8 cellular contexts compared by ENCODE assay signal in genomic region chr12:89707992-89708792, GRCh38. TPM values are rescaled to one million over a fixed set of nuclear protein-coding genes. Genes with fewer than 3 reads are reported as not detected.
DNase-seq lines count a peak whose midpoint lies in the region; ATAC-seq, FAIRE-seq and TF ChIP-seq lines count a peak whose summit lies in the region.

No MANE protein-coding gene starts in this region.

- H3K4me2 ChIP-seq in Karpas-422 (ENCODE audit: low read depth, low read length, poor library complexity, severe bottlenecking) (peak overlapping the region; percentile 96), endothelial cell of umbilical vein (ENCODE audit: insufficient read depth, low read length) (peak overlapping the region; percentile 83)

- ATAC-seq in HG02973 (IDR thresholded peaks at IDR 0.05; ENCODE audit: unreplicated experiment), result no peak

- no peaks in the 10 kb centered on the region for H3K36me3 ChIP-seq in Karpas-422 (ENCODE audit: insufficient read depth, low read length)
- H3K36me3 ChIP-seq in endothelial cell of umbilical vein (ENCODE audit: control insufficient read depth in 2 of 2, extremely low read depth in 1 of 2, insufficient read depth in 2 of 2, low read length in 2 of 2), result no peaks in the 10 kb centered on the region
- H3K36me3 ChIP-seq in mucosa of stomach (ENCODE audit: control insufficient read depth, insufficient read depth, low read length), result no peaks in the 10 kb centered on the region
- H3K36me3 ChIP-seq in stomach, result no peaks in the 10 kb centered on the region

- TF ChIP-seq CTCF in endothelial cell of umbilical vein (IDR thresholded peaks at IDR 0.05; ENCODE audit: extremely low read depth in 1 of 2, insufficient read depth in 1 of 2, low read depth in 1 of 2, low read length in 2 of 2), result no peak
- TF ChIP-seq CTCF in stomach (IDR thresholded peaks at IDR 0.05), result no peak

- no peaks in the 10 kb centered on the region for H3K9me1 ChIP-seq in endothelial cell of umbilical vein (replicated peaks; ENCODE audit: control insufficient read depth, extremely low read depth, insufficient read depth, low read length)

- FAIRE-seq in endothelial cell of umbilical vein (lab: Jason Lieb, UNC), result no peak

- DNase-seq in activated T-cell treated with anti-CD3 and anti-CD28 coated beads for 1 hour (ENCODE audit: low read depth), result peak; percentile 24
- DNase-seq in activated T-cell treated with anti-CD3 and anti-CD28 coated beads, Interleukin-2, amount 50 U/mL, for 1 hour, result no peak
- DNase-seq in Karpas-422, result peak; percentile 56
- peak; percentile 57 for DNase-seq in activated CD4-positive, alpha-beta memory T cell treated with anti-CD3 and anti-CD28 coated beads for 36 hours
- peak; percentile 16 for DNase-seq in endothelial cell of umbilical vein (ENCODE audit: low read depth, low spot score)
- peak; percentile 36 for DNase-seq in stomach

- peak overlapping the region; percentile 94 for H3K4me3 Mint-ChIP-seq in activated CD4-positive, alpha-beta memory T cell treated with anti-CD3 and anti-CD28 coated beads for 36 hours

- dilution Hi-C loops in endothelial cell of umbilical vein (cut with MboI; ENCODE audit: extremely low pct_ligation_motif_present, low sequenced_read_pairs), result no loop called here

- H4K20me1 ChIP-seq in Karpas-422 (ENCODE audit: insufficient read depth, low read depth, low read length), result peaks cover 40% of the 10 kb centered on the region
- H4K20me1 ChIP-seq in endothelial cell of umbilical vein (replicated peaks; ENCODE audit: control insufficient read depth, extremely low read depth, insufficient read depth, low read length), result peaks cover 2% of the 10 kb centered on the region

- CTCF ChIA-PET in activated CD4-positive, alpha-beta memory T cell treated with anti-CD3 and anti-CD28 coated beads for 36 hours (lab: Charles Lee), result interaction anchor here (1.6 kb wide), 1 partner anchor 49 kb away, joined by 4 read pairs; no protein-coding TSS in a partner anchor
- CTCF ChIA-PET in endothelial cell of umbilical vein (lab: Charles Lee), result interaction anchor here (0.8 to 3.5 kb wide), 7 partner anchors 164 to 1232 kb away, joined by 3 to 14 read pairs (median 5); no protein-coding TSS in a partner anchor

- peaks cover 21% of the 10 kb centered on the region for H3K79me2 ChIP-seq in Karpas-422 (ENCODE audit: low read length)
- H3K79me2 ChIP-seq in endothelial cell of umbilical vein (ENCODE audit: control insufficient read depth, insufficient read depth, low read length), result peaks cover 18% of the 10 kb centered on the region

- H3K27me3 ChIP-seq in Karpas-422 (ENCODE audit: low read length), result peaks cover 7% of the 10 kb centered on the region; the same call in 1 of the 2 replicates
- peaks cover 0 to 16% of the 10 kb centered on the region in 2 experiments for H3K27me3 ChIP-seq in endothelial cell of umbilical vein (ENCODE audit: control insufficient read depth in 2 of 2, insufficient read depth in 2 of 2, low read length in 2 of 2)
- no peaks in the 10 kb centered on the region for H3K27me3 ChIP-seq in mucosa of stomach (ENCODE audit: control insufficient read depth, insufficient read depth, low read length)
- H3K27me3 ChIP-seq in stomach, result no peaks in the 10 kb centered on the region

- no TSS peak for BruUV-seq in endothelial cell of umbilical vein (replicated peaks; lab: Mats Ljungman, UMichigan)

- no peaks in the 10 kb centered on the region for H3K27me3 Mint-ChIP-seq in activated CD4-positive, alpha-beta memory T cell treated with anti-CD3 and anti-CD28 coated beads for 36 hours

- WGBS in stomach, 5 donors, result 0 to 1% (median 0%) methylated on average over 35 to 87 of the region's 87 CpGs

- peaks cover 45% of the 10 kb centered on the region for H3K4me1 Mint-ChIP-seq in activated CD4-positive, alpha-beta memory T cell treated with anti-CD3 and anti-CD28 coated beads for 36 hours (ENCODE audit: low read depth)

- H3K9ac ChIP-seq in Karpas-422 (ENCODE audit: low read length) (peak overlapping the region; percentile 80), endothelial cell of umbilical vein (replicated peaks; ENCODE audit: extremely low read depth, insufficient read depth, low read length) (peak overlapping the region; percentile 91), mucosa of stomach (ENCODE audit: low read length) (peak overlapping the region; percentile 91)

- H2AFZ ChIP-seq in Karpas-422 (ENCODE audit: low read length) (0 out of 2 replicates have a peak overlapping the region, but pooled peaks have one; percentile 72), endothelial cell of umbilical vein (ENCODE audit: low read depth, low read length) (peak overlapping the region; percentile 82)

- H3K9me3 Mint-ChIP-seq in activated CD4-positive, alpha-beta memory T cell treated with anti-CD3 and anti-CD28 coated beads for 36 hours, result no peaks in the 10 kb centered on the region

- no peak for TF ChIP-seq EP300 in stomach (IDR thresholded peaks at IDR 0.05)

- H3K36me3 Mint-ChIP-seq in activated CD4-positive, alpha-beta memory T cell treated with anti-CD3 and anti-CD28 coated beads for 36 hours, result peaks cover 1% of the 10 kb centered on the region

- H3K4me1 ChIP-seq in Karpas-422 (ENCODE audit: low read length) (peaks cover 25% of the 10 kb centered on the region), endothelial cell of umbilical vein (ENCODE audit: control insufficient read depth, extremely low read depth, insufficient read depth, low read length) (peaks cover 12% of the 10 kb centered on the region), mucosa of stomach (ENCODE audit: control insufficient read depth, insufficient read depth, low read length) (no peaks in the 10 kb centered on the region), stomach (peaks cover 8 to 40% (median 21%) of the 10 kb centered on the region in 4 donors)

- H3K4me3 ChIP-seq in Karpas-422 (ENCODE audit: low read length), result peak overlapping the region; percentile 78
- H3K4me3 ChIP-seq in endothelial cell of umbilical vein (replicated peaks in 1 of 3; ENCODE audit: insufficient read depth in 1 of 3, low read depth in 1 of 3, low read length in 3 of 3), result peak overlapping the region; percentile 73 to 80 (median 75)
- H3K4me3 ChIP-seq in mucosa of stomach (ENCODE audit: low read length), result peak overlapping the region; percentile 86
- H3K4me3 ChIP-seq in stomach, result peak overlapping the region; percentile 83 to 93 (median 90)

- H3K9me3 ChIP-seq in Karpas-422 (ENCODE audit: low read length) (no peaks in the 10 kb centered on the region), endothelial cell of umbilical vein (replicated peaks; ENCODE audit: control insufficient read depth, insufficient read depth, low read length) (no peaks in the 10 kb centered on the region), mucosa of stomach (ENCODE audit: control insufficient read depth, low read length) (no peaks in the 10 kb centered on the region), stomach (no peaks in the 10 kb centered on the region)

- intact Hi-C loops in activated CD4-positive, alpha-beta memory T cell treated with anti-CD3 and anti-CD28 coated beads for 36 hours (cut with micrococcal nuclease), result loop anchor here (1.0 to 5.0 kb wide), 8 partner anchors 71 to 394 kb away; partner anchors contain the start of gene POC1B
- intact Hi-C loops in endothelial cell of umbilical vein (cut with micrococcal nuclease), result loop anchor here (1.0 to 5.0 kb wide), 7 partner anchors 336 to 1233 kb away; no protein-coding TSS in a partner anchor
- intact Hi-C loops in stomach (cut with DNase I; ENCODE audit: low total_unique reads), result no loop called here

- POLR2A ChIA-PET in activated CD4-positive, alpha-beta memory T cell treated with anti-CD3 and anti-CD28 coated beads for 36 hours (lab: Charles Lee), result interaction anchor here (0.7 to 2.4 kb wide), 17 partner anchors 7 to 546 kb away, joined by 3 to 21 read pairs (median 4); no protein-coding TSS in a partner anchor
- POLR2A ChIA-PET in endothelial cell of umbilical vein (lab: Charles Lee), result interaction anchor here (1.3 to 1.4 kb wide), 2 partner anchors 12 to 241 kb away, joined by 3 to 7 read pairs; no protein-coding TSS in a partner anchor

- TF ChIP-seq POLR2A in endothelial cell of umbilical vein (IDR thresholded peaks at IDR 0.05; ENCODE audit: low read depth, low read length) (no peak), stomach (IDR thresholded peaks at IDR 0.05) (peak in 2 of 4 donors; percentile 59 to 67)

- peak overlapping the region; percentile 84 for H3K27ac Mint-ChIP-seq in activated CD4-positive, alpha-beta memory T cell treated with anti-CD3 and anti-CD28 coated beads for 36 hours

- no peaks in the 10 kb centered on the region for H3K9me2 ChIP-seq in Karpas-422 (replicated peaks; ENCODE audit: insufficient read depth, low read length)

- H3K27ac ChIP-seq in Karpas-422 (ENCODE audit: low read length) (no peak overlapping the region), endothelial cell of umbilical vein (ENCODE audit: insufficient read depth, low read depth, low read length) (peak overlapping the region; percentile 67), stomach (peak overlapping the region; percentile 95 to 100 (median 98))

TF ChIP-seq in endothelial cell of umbilical vein, 7 proteins besides CTCF, POLR2A, EP300 and RAD21:
- TF ChIP-seq MYC (IDR thresholded peaks at IDR 0.05; ENCODE audit: low read depth, low read length) (no peak), JUN (IDR thresholded peaks at IDR 0.05; ENCODE audit: borderline replicate concordance, insufficient read depth, insufficient read length, low read depth) (no peak)

RNA-seq across cellular contexts. Expression of gene ATP2B1, which starts 0.4 kb away (rescaled TPM):
- 5.0 and 24.7 TPM in 2 replicates for total RNA-seq in Karpas-422 (2014; rRNA removed; shearing (Covaris generic); ENCODE audit: low replicate concordance)
- total RNA-seq in activated CD4-positive, alpha-beta memory T cell treated with anti-CD3 and anti-CD28 coated beads for 36 hours, result 10 to 100 TPM; 22.6 to 24.8 TPM
- 28.0 and 38.0 TPM in 2 replicates for total RNA-seq in endothelial cell of umbilical vein
- polyA plus RNA-seq in endothelial cell of umbilical vein, result 4.2 and 6.4 TPM in 2 replicates
- 9.1 and 10.9 TPM in 2 replicates for polyA plus RNA-seq in endothelial cell of umbilical vein (2011; cell fraction: cytosol; rRNA removed)
- 31.8 and 32.5 TPM in 2 replicates for polyA plus RNA-seq in endothelial cell of umbilical vein (2011; cell fraction: nucleus; rRNA removed)
- polyA plus RNA-seq in endothelial cell of umbilical vein (2012), result 9.8 and 13.9 TPM in 2 replicates
- polyA minus RNA-seq in endothelial cell of umbilical vein, result 25.8 and 32.6 TPM in 2 replicates
- 32.1 TPM for polyA minus RNA-seq in endothelial cell of umbilical vein (2011; cell fraction: cytosol; rRNA and poly(A)+ RNA removed)
- polyA minus RNA-seq in endothelial cell of umbilical vein (2011; cell fraction: nucleus; rRNA and poly(A)+ RNA removed), result 66.1 and 75.9 TPM in 2 replicates
- total RNA-seq in stomach, result 10 to 100 TPM; 15.8 to 84.1 (median 31.0) TPM
- polyA plus RNA-seq in stomach, result 1 to 10 TPM; 3.5 to 4.7 (median 4.0) TPM
